In the genomic region with DNA sequence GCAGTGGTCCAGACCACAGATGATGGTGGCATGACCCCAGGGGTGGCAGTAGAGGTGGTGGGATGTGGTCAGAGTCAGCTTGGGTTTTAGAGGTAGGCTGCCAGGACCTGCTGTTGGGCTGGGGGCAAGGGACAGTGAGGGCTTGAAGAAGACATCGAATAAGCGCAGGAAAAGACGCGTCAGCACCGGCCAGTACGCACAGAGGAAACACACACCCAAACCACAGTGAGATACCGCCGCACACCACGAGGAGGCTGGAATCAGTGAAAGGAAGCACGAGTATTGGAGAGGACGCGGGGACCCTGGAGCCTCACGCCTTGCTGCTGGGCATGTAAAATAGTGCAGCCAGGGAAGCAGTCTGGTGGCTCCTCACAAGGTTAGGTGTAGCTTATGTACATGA, we compare ENCODE assay signal across 11 cellular contexts. TPM values are rescaled to one million over a fixed set of nuclear protein-coding genes. Genes with fewer than 3 reads are reported as not detected.
DNase-seq lines count a peak whose midpoint lies in the region; ATAC-seq and TF ChIP-seq lines count a peak whose summit lies in the region.
"Had no signal": no experiment of that assay in that cellular context is flagged by ENCODE, and none has a peak within 500 bp of the region (broad histone marks: within the 10 kb centered on the region; RNA-seq: fewer than 3 reads in every experiment).

No MANE protein-coding gene starts in this region.

- no peak overlapping the region for H3K27ac Mint-ChIP-seq in activated T-cell treated with anti-CD3 and anti-CD28 coated beads, Interleukin-2, amount 50 U/mL, for 24 hours
- H3K27ac Mint-ChIP-seq in glutamatergic neuron (ENCODE audit: unreplicated experiment): no peak overlapping the region

- no peak for TF ChIP-seq CTCF in glutamatergic neuron (IDR thresholded peaks at IDR 0.05; ENCODE audit: partially characterized antibody, unreplicated experiment)
- TF ChIP-seq CTCF in brain microvascular endothelial cell (IDR thresholded peaks at IDR 0.05; ENCODE audit: low read depth, low read length, missing control alignments): no peak

- no peak overlapping the region for H3K27ac ChIP-seq in brain microvascular endothelial cell
- H3K27ac ChIP-seq: SK-N-MC had no signal

- no peak overlapping the region for H3K4me3 Mint-ChIP-seq in activated T-cell treated with anti-CD3 and anti-CD28 coated beads, Interleukin-2, amount 50 U/mL, for 24 hours
- H3K4me3 Mint-ChIP-seq in glutamatergic neuron (ENCODE audit: unreplicated experiment): peak overlapping the region; percentile 28

- no peaks in the 10 kb centered on the region for H3K36me3 Mint-ChIP-seq in activated T-cell treated with anti-CD3 and anti-CD28 coated beads, Interleukin-2, amount 50 U/mL, for 24 hours (ENCODE audit: low read depth)
- H3K36me3 Mint-ChIP-seq in glutamatergic neuron (ENCODE audit: unreplicated experiment): no peaks in the 10 kb centered on the region

- no peak overlapping the region for H3K4me3 ChIP-seq in brain microvascular endothelial cell (ENCODE audit: low read depth, low read length)
- H3K4me3 ChIP-seq: SK-N-MC had no signal

- in situ Hi-C loops in brain microvascular endothelial cell (cut with HindIII; ENCODE audit: low pct_ligation_motif_present, low sequenced_read_pairs): no loop called here

- peaks cover 64% of the 10 kb centered on the region for H3K27me3 Mint-ChIP-seq in activated T-cell treated with anti-CD3 and anti-CD28 coated beads, Interleukin-2, amount 50 U/mL, for 24 hours
- peaks cover 4% of the 10 kb centered on the region for H3K27me3 Mint-ChIP-seq in glutamatergic neuron (ENCODE audit: unreplicated experiment)

- ATAC-seq in GM21576 (IDR thresholded peaks at IDR 0.05; ENCODE audit: unreplicated experiment) (no peak), GM21360 (IDR thresholded peaks at IDR 0.05; ENCODE audit: unreplicated experiment) (no peak), GM21786 (IDR thresholded peaks at IDR 0.05; ENCODE audit: unreplicated experiment) (no peak)
- ATAC-seq: HCT116 had no signal

- H3K9me3 Mint-ChIP-seq in activated T-cell treated with anti-CD3 and anti-CD28 coated beads, Interleukin-2, amount 50 U/mL, for 24 hours: no peaks in the 10 kb centered on the region
- no peaks in the 10 kb centered on the region for H3K9me3 Mint-ChIP-seq in glutamatergic neuron (ENCODE audit: unreplicated experiment)

- DNase-seq in stimulated activated CD4-positive, alpha-beta T cell treated with anti-CD3 and anti-CD28 coated beads, Interleukin-15, amount 100 ng/mL, for 24 hours: peak; percentile 57
- no peak for DNase-seq in stimulated activated CD4-positive, alpha-beta T cell treated with anti-CD3 and anti-CD28 coated beads, Interleukin-12 subunit alpha, Interleukin-12 subunit beta, amount 100 ng/mL, for 4 hours
- peak; percentile 56 for DNase-seq in activated T-cell treated with anti-CD3 and anti-CD28 coated beads, Interleukin-2, amount 50 U/mL, for 24 hours
- DNase-seq in glutamatergic neuron (no peak), brain microvascular endothelial cell (no peak)
- DNase-seq: NCI-H69 had no signal

- H3K27me3 ChIP-seq in brain microvascular endothelial cell (replicated peaks): no peaks in the 10 kb centered on the region

- H3K4me1 Mint-ChIP-seq in activated T-cell treated with anti-CD3 and anti-CD28 coated beads, Interleukin-2, amount 50 U/mL, for 24 hours (ENCODE audit: low read depth): peaks cover 38% of the 10 kb centered on the region
- peaks cover 9% of the 10 kb centered on the region for H3K4me1 Mint-ChIP-seq in glutamatergic neuron (ENCODE audit: low read depth, unreplicated experiment)

- no peaks in the 10 kb centered on the region for H3K36me3 ChIP-seq in brain microvascular endothelial cell (replicated peaks)

RNA-seq across cellular contexts. Expression of gene PDZD4, which starts 13.5 kb away (rescaled TPM):
- total RNA-seq in glutamatergic neuron (ENCODE audit: unreplicated experiment): 41.8 TPM

RNA-seq across cellular contexts. Expression of gene SSR4, which starts 22.4 kb away (rescaled TPM):
- total RNA-seq in glutamatergic neuron (ENCODE audit: unreplicated experiment): 277 TPM

RNA-seq across cellular contexts. Expression of gene IDH3G, which starts 22.6 kb away (rescaled TPM):
- total RNA-seq in glutamatergic neuron (ENCODE audit: unreplicated experiment): 56.7 TPM

RNA-seq across cellular contexts. Expression of gene SRPK3, which starts 36.0 kb away (rescaled TPM):
- total RNA-seq in glutamatergic neuron (ENCODE audit: unreplicated experiment): not detected

RNA-seq across cellular contexts. Expression of gene PLXNB3, which starts 52.8 kb away (rescaled TPM):
- total RNA-seq in glutamatergic neuron (ENCODE audit: unreplicated experiment): 5.8 TPM

Comparison
In these comparisons a context has a peak if more than half of its experiments do, and no peak if none do; other contexts are left out.
1. DNase-seq: peak in stimulated activated CD4-positive, alpha-beta T cell treated with anti-CD3 and anti-CD28 coated beads, Interleukin-15, amount 100 ng/mL, for 24 hours (single experiment) and activated T-cell treated with anti-CD3 and anti-CD28 coated beads, Interleukin-2, amount 50 U/mL, for 24 hours (single experiment); none in stimulated activated CD4-positive, alpha-beta T cell treated with anti-CD3 and anti-CD28 coated beads, Interleukin-12 subunit alpha, Interleukin-12 subunit beta, amount 100 ng/mL, for 4 hours (single experiment), glutamatergic neuron (single experiment) and brain microvascular endothelial cell (single experiment).